Comparison of ENCODE assay signal across 8 cellular contexts in genomic region chr14:70934502-70935134, GRCh38.
A peak's percentile ranks its signal among the peaks of the same experiment; 100 is the strongest.
DNase-seq lines count a peak whose midpoint lies in the region; ATAC-seq and TF ChIP-seq lines count a peak whose summit lies in the region.

No MANE protein-coding gene starts in this region.

- DNase-seq in AG10803 (ENCODE audit: low read depth), result peak; percentile 79
- DNase-seq in fibroblast of mammary gland (ENCODE audit: low read depth), result peak; percentile 65
- no peak for DNase-seq in stimulated activated CD4-positive, alpha-beta T cell treated with anti-CD3 and anti-CD28 coated beads, Interleukin-1b, Interleukin-23, amount 100 ng/mL, for 48 hours
- no peak for DNase-seq in NCI-H2081 treated with DMSO at 0.1 percent for 48 hours (lab: John Stamatoyannopoulos, UW)
- DNase-seq in NCI-H69 (lab: John Stamatoyannopoulos, UW), result no peak

- peak; percentile 88 for ATAC-seq in GM19452 (IDR thresholded peaks at IDR 0.05; ENCODE audit: unreplicated experiment)
- ATAC-seq in stimulated activated memory B cell treated with anti-CD40 and anti-IgM and Interleukin-4, amounts not matched to agents 10 μg/mL and 1 μg/mL and 100 μg/mL, for 72 hours, result no peak

- H3K36me3 Mint-ChIP-seq in stimulated activated memory B cell treated with anti-CD40 and anti-IgM and Interleukin-4, amounts not matched to agents 10 μg/mL and 1 μg/mL and 100 μg/mL, for 72 hours, result peaks cover 10% of the 10 kb centered on the region

- H3K9me3 Mint-ChIP-seq in stimulated activated memory B cell treated with anti-CD40 and anti-IgM and Interleukin-4, amounts not matched to agents 10 μg/mL and 1 μg/mL and 100 μg/mL, for 72 hours, result peaks cover 8% of the 10 kb centered on the region

- H3K4me3 ChIP-seq in AG10803 (ENCODE audit: low read length) (peak overlapping the region; percentile 20), KMS-11 (IDR thresholded peaks at IDR 0.05; ENCODE audit: insufficient read depth, low read depth, low read length) (no peak overlapping the region), fibroblast of mammary gland (ENCODE audit: control insufficient read depth, low read depth, low read length) (no peak overlapping the region)

- peaks cover 54% of the 10 kb centered on the region for H3K4me1 Mint-ChIP-seq in stimulated activated memory B cell treated with anti-CD40 and anti-IgM and Interleukin-4, amounts not matched to agents 10 μg/mL and 1 μg/mL and 100 μg/mL, for 72 hours

- H3K4me3 Mint-ChIP-seq in stimulated activated memory B cell treated with anti-CD40 and anti-IgM and Interleukin-4, amounts not matched to agents 10 μg/mL and 1 μg/mL and 100 μg/mL, for 72 hours, result peak overlapping the region; percentile 19

- peak overlapping the region; percentile 46; the same call in 1 of the 2 replicates for H3K27ac ChIP-seq in KMS-11

- H3K9ac ChIP-seq in KMS-11, result no peak overlapping the region

- H2AFZ ChIP-seq in KMS-11 (ENCODE audit: low read depth), result no peak overlapping the region

- TF ChIP-seq CTCF in AG10803 (conservative IDR thresholded peaks at IDR 0.05; ENCODE audit: low read length) (no peak), KMS-11 (conservative IDR thresholded peaks at IDR 0.05; ENCODE audit: low read depth, low read length) (no peak), fibroblast of mammary gland (conservative IDR thresholded peaks at IDR 0.05; ENCODE audit: control insufficient read depth, insufficient read depth, low read depth, low read length) (no peak)

- no peaks in the 10 kb centered on the region for H3K36me3 ChIP-seq in KMS-11 (ENCODE audit: insufficient read depth)

- H3K4me2 ChIP-seq in KMS-11, result peak overlapping the region; percentile 3; the same call in 1 of the 2 replicates

- peaks cover 24% of the 10 kb centered on the region; the same call in 1 of the 2 replicates for H3K79me2 ChIP-seq in KMS-11 (ENCODE audit: insufficient read depth, low read depth)

- peak overlapping the region; percentile 15 for H3K27ac Mint-ChIP-seq in stimulated activated memory B cell treated with anti-CD40 and anti-IgM and Interleukin-4, amounts not matched to agents 10 μg/mL and 1 μg/mL and 100 μg/mL, for 72 hours

- peaks cover 22% of the 10 kb centered on the region for H3K4me1 ChIP-seq in KMS-11 (ENCODE audit: low read depth, poor library complexity, severe bottlenecking)

- H3K27me3 Mint-ChIP-seq in stimulated activated memory B cell treated with anti-CD40 and anti-IgM and Interleukin-4, amounts not matched to agents 10 μg/mL and 1 μg/mL and 100 μg/mL, for 72 hours, result no peaks in the 10 kb centered on the region

- H3K27me3 ChIP-seq in KMS-11 (ENCODE audit: insufficient read depth, low read depth), result no peaks in the 10 kb centered on the region

- no peaks in the 10 kb centered on the region for H4K20me1 ChIP-seq in KMS-11 (ENCODE audit: insufficient read depth)

Comparison
In these comparisons a context has a peak if more than half of its experiments do, and no peak if none do; other contexts are left out.
1. DNase-seq: peak in AG10803 (single experiment) and fibroblast of mammary gland (single experiment); none in stimulated activated CD4-positive, alpha-beta T cell treated with anti-CD3 and anti-CD28 coated beads, Interleukin-1b, Interleukin-23, amount 100 ng/mL, for 48 hours (single experiment), NCI-H2081 treated with DMSO at 0.1 percent for 48 hours (single experiment) and NCI-H69 (single experiment).